In the genomic region with DNA sequence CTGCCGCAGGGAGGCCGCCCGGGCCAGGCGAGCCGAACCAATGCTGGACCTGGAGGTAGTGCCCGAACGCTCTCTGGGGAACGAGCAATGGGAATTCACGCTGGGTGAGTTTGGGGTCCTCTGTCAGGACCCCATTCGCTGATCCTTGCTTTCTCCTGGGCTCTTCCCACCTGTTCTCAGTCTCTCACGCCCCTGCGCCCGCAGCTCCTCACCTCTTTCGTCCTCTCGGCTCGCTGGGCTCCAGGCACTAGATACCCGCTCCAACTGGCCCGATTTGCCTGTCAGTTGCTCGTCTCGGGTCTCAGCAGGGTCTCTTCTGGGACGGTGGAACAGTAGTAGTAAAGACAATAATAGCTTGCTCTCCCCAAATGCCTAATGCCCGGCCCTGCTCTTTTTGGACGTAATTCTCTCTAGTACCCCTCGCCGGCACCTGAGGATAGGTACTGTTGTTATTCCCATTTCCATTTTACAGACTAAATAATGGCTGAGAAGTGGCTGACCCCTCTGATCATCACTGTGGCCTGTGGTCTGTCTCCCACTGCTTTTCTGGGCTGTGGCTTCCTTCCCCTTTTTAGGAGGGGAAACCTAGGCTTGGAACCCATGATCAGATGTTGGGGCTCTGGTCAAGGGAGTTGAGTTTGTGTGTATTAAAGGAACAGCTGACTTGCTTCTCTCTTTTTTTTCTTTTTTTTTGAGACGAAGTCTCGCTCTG, we compare ENCODE assay signal across 8 cellular contexts. TPM values are rescaled to one million over a fixed set of nuclear protein-coding genes. Genes with fewer than 3 reads are reported as not detected.
A peak's percentile ranks its signal among the peaks of the same experiment; 100 is the strongest.
DNase-seq lines count a peak whose midpoint lies in the region; ATAC-seq, FAIRE-seq and TF ChIP-seq lines count a peak whose summit lies in the region.

No MANE protein-coding gene starts in this region.

- H3K4me1 ChIP-seq in pancreas = peaks cover 0 to 16% (median 4%) of the 10 kb centered on the region in 3 donors

- H3K4me3 ChIP-seq in fibroblast of the aortic adventitia (ENCODE audit: low read depth, low read length) (peak overlapping the region; percentile 97), pancreas (peak overlapping the region; percentile 81 to 98 (median 96))

- FAIRE-seq in pancreas (lab: Jason Lieb, UNC) = no peak

- no peaks in the 10 kb centered on the region for H3K36me3 ChIP-seq in pancreas

- 3 to 5% methylated on average over 24 to 27 of the region's 27 CpGs for WGBS in pancreas, 2 donors

- H3K27me3 Mint-ChIP-seq in T-helper 17 cell = no peaks in the 10 kb centered on the region

- no peak for TF ChIP-seq CTCF in fibroblast of the aortic adventitia (IDR thresholded peaks at IDR 0.05; ENCODE audit: insufficient read depth, low read length)
- TF ChIP-seq CTCF in pancreas (IDR thresholded peaks at IDR 0.05) = no peak

- H3K36me3 Mint-ChIP-seq in T-helper 17 cell (ENCODE audit: low read depth) = peaks cover 8% of the 10 kb centered on the region

- H3K27me3 ChIP-seq in pancreas = no peaks in the 10 kb centered on the region

- DNase-seq in NCI-H1092 treated with DMSO at 0.1 percent for 48 hours (lab: John Stamatoyannopoulos, UW) = peak; percentile 52
- no peak for DNase-seq in NCI-H1092 (lab: John Stamatoyannopoulos, UW)
- DNase-seq in T-helper 17 cell = peak in 1 of 3 donors; percentile 8
- DNase-seq in fibroblast of the aortic adventitia (ENCODE audit: low read depth) = no peak
- DNase-seq in pancreas = peak in 2 of 6 donors; percentile 8 to 63
- no peak for DNase-seq in activated effector memory CD4-positive, alpha-beta T cell treated with Interleukin-2 at 50 U/mL for 16 hours
- no peak for DNase-seq in stimulated activated naive CD4-positive, alpha-beta T cell treated with Interleukin-2 at 50 U/mL for 16 hours (lab: John Stamatoyannopoulos, UW)

- H3K27ac ChIP-seq in pancreas = peak overlapping the region in 3 of 4 donors; percentile 38 to 79 (median 66)

- intact Hi-C loops in pancreas (cut with DNase I) = no loop called here

- peak overlapping the region; percentile 86 for H3K27ac Mint-ChIP-seq in T-helper 17 cell

- H3K4me3 Mint-ChIP-seq in T-helper 17 cell = peak overlapping the region; percentile 97

- ATAC-seq in HG03045 (IDR thresholded peaks at IDR 0.05; ENCODE audit: unreplicated experiment) = peak; percentile 6
- no peak for ATAC-seq in T-helper 17 cell
- ATAC-seq in pancreas = peak; percentile 7 to 22 (median 13)

- H3K9me3 ChIP-seq in T-helper 17 cell (ENCODE audit: control insufficient read depth, low read length, poor library complexity, severe bottlenecking) (no peaks in the 10 kb centered on the region), pancreas (no peaks in the 10 kb centered on the region)

- H3K4me1 Mint-ChIP-seq in T-helper 17 cell = peaks cover 39% of the 10 kb centered on the region

RNA-seq across cellular contexts. Expression of a gene that starts 0.6 kb away (rescaled TPM):
- 10 to 100 TPM; 11.9 to 17.0 TPM for total RNA-seq in T-helper 17 cell
- total RNA-seq in fibroblast of the aortic adventitia (ENCODE audit: low replicate concordance) = 2.9 and 15.9 TPM in 2 replicates
- 1 to 10 TPM; 2.8 to 7.3 (median 4.2) TPM for total RNA-seq in pancreas
- 1 to 10 TPM; 6.1 to 8.9 TPM for polyA plus RNA-seq in pancreas

RNA-seq across cellular contexts. Expression of a gene that starts 40.5 kb away (rescaled TPM):
- total RNA-seq in T-helper 17 cell (1 to 10 TPM; 7.0 to 8.1 TPM), fibroblast of the aortic adventitia (ENCODE audit: low replicate concordance) (37.0 and 42.4 TPM in 2 replicates), pancreas (1 to 10 TPM; 1.8 to 5.1 (median 3.5) TPM)
- 1 to 10 TPM; 3.0 to 9.3 TPM for polyA plus RNA-seq in pancreas

RNA-seq across cellular contexts. Expression of a gene that starts 49.4 kb away (rescaled TPM):
- total RNA-seq in T-helper 17 cell = 100 to 1,000 TPM in 1 of 2 donors, 10 to 100 TPM in 1; 92.7 to 103 TPM
- 12.3 and 29.1 TPM in 2 replicates for total RNA-seq in fibroblast of the aortic adventitia (ENCODE audit: low replicate concordance)
- 10 to 100 TPM in 4 of 6 donors, 1 to 10 TPM in 2; 9.4 to 17.4 (median 11.5) TPM for total RNA-seq in pancreas
- polyA plus RNA-seq in pancreas = 10 to 100 TPM; 21.3 to 33.3 TPM

RNA-seq across cellular contexts. Expression of a gene that starts 49.5 kb away (rescaled TPM):
- total RNA-seq in T-helper 17 cell = 10 to 100 TPM; 50.0 to 55.1 TPM
- total RNA-seq in fibroblast of the aortic adventitia (ENCODE audit: low replicate concordance) = 11.3 and 29.7 TPM in 2 replicates
- 10 to 100 TPM; 12.9 to 31.7 (median 24.2) TPM for total RNA-seq in pancreas
- polyA plus RNA-seq in pancreas = 10 to 100 TPM; 41.6 to 86.2 TPM

RNA-seq across cellular contexts. Expression of a gene that starts 54.3 kb away (rescaled TPM):
- total RNA-seq in T-helper 17 cell = 10 to 100 TPM; 54.5 to 80.9 TPM
- 6.4 and 17.9 TPM in 2 replicates for total RNA-seq in fibroblast of the aortic adventitia (ENCODE audit: low replicate concordance)
- 10 to 100 TPM; 34.9 to 70.0 (median 49.1) TPM for total RNA-seq in pancreas
- polyA plus RNA-seq in pancreas = 100 to 1,000 TPM; 310 to 330 TPM
